In genomic region chr1:27141266-27142003, GRCh38 we compare ENCODE assay signal across 13 cellular contexts. TPM values are rescaled to one million over a fixed set of nuclear protein-coding genes. Genes with fewer than 3 reads are reported as not detected.
DNase-seq lines count a peak whose midpoint lies in the region; ATAC-seq and TF ChIP-seq lines count a peak whose summit lies in the region.
"Had no signal": no experiment of that assay in that cellular context is flagged by ENCODE, and none has a peak within 500 bp of the region (broad histone marks: within the 10 kb centered on the region; RNA-seq: fewer than 3 reads in every experiment).

No MANE protein-coding gene starts in this region.

- no peaks in the 10 kb centered on the region for H3K36me3 ChIP-seq in transverse colon

- DNase-seq in SIG-M5 treated with dmso at 0.1 percent for 504 hours (lab: John Stamatoyannopoulos, UW; ENCODE audit: unreplicated experiment) (peak; percentile 36), SIG-M5 (lab: John Stamatoyannopoulos, UW) (no peak), NCI-H510A treated with DMSO at 0.1 percent for 48 hours (lab: John Stamatoyannopoulos, UW) (peak; percentile 91), islet precursor cell (peak; percentile 44), transverse colon (peak; percentile 68)
- DNase-seq: activated CD8-positive, alpha-beta memory T cell treated with anti-CD3 and anti-CD28 coated beads for 24 hours; amygdala; SW 1271 had no signal

- TF ChIP-seq EP300 in transverse colon (IDR thresholded peaks at IDR 0.05; ENCODE audit: low read depth), result no peak

- TF ChIP-seq POLR2A in transverse colon (IDR thresholded peaks at IDR 0.05), result no peak

- no peaks in the 10 kb centered on the region for H3K27me3 ChIP-seq in transverse colon

- in situ Hi-C loops in transverse colon (cut with MboI; ENCODE audit: low pct_ligation_motif_present in 1 of 4, low pct_unique_long_range_greater_than_20kb in 1 of 4, low sequenced_read_pairs in 3 of 4), result no loop called here

- no peak for TF ChIP-seq CTCF in transverse colon (IDR thresholded peaks at IDR 0.05)

- intact Hi-C loops in transverse colon (cut with DNase I; ENCODE audit: low total_unique reads), result no loop called here

- H3K9me3 ChIP-seq in transverse colon, result no peaks in the 10 kb centered on the region
- H3K9me3 ChIP-seq: A549 had no signal

- peaks cover 55 to 94% (median 74%) of the 10 kb centered on the region in 4 donors for H3K4me1 ChIP-seq in transverse colon

- WGBS in transverse colon (ENCODE audit: low coverage in 1 of 2), 2 donors, result 62 to 88% methylated on average over 4 to 9 of the region's 9 CpGs

- peak overlapping the region in 2 of 4 donors; percentile 14 to 16 for H3K27ac ChIP-seq in transverse colon

- H3K4me3 ChIP-seq in transverse colon, result no peak overlapping the region
- H3K4me3 ChIP-seq: A549, skin epidermis had no signal

- ATAC-seq in GM19035 (IDR thresholded peaks at IDR 0.05; ENCODE audit: unreplicated experiment) (no peak), GM18907 (IDR thresholded peaks at IDR 0.05; ENCODE audit: unreplicated experiment) (no peak), HG03039 (IDR thresholded peaks at IDR 0.05; ENCODE audit: unreplicated experiment) (no peak)
- ATAC-seq: A549 had no signal

RNA-seq across cellular contexts. Expression of gene SLC9A1, which starts 13.5 kb away (rescaled TPM):
- total RNA-seq in transverse colon, result 100 to 1,000 TPM in 2 of 4 donors, 10 to 100 TPM in 2; 17.9 to 140 (median 101) TPM
